Comparison of ENCODE assay signal across 18 cellular contexts in the genomic region with DNA sequence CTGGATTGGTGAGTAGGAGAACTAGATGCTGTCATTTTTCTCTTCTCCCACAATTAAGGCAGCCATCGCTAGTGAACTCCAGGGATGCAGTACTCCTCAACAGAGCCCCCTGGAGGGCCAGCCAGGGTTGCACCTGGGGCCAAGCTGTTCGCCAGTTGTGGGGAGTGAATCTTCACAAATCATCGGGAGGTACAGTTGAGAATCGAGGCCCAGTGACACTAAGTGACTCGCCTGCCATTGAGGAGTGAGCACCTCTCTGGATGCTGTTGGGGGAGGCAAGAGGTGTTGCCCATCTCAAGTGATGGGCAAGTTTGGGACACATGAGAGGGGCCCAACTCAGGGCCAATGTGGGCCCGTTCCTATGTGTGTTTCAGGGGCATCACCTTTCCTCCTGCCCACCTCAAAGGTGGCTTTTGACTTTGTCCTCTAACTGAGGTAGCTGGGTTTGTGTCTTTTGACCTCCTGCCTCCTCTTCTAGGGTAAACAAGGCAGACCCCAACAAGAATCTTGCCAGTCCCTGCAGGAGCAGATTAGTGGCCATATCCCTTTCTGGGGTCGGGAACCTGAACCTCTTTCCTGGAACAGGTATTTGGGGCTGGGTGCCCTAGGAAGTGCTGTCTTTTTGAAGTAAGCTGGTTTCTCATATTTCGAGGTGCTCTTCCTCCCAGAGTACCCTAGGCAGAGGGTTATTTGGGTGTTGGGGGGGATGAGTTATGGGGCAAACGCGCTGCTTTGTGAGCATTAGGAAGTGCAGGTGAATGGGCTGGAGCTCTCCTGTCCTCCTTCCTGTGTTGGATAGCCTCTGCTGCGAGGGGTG.
DNase-seq lines count a peak whose midpoint lies in the region; ATAC-seq and TF ChIP-seq lines count a peak whose summit lies in the region.
"Had no signal": no experiment of that assay in that cellular context is flagged by ENCODE, and none has a peak within 500 bp of the region (broad histone marks: within the 10 kb centered on the region; RNA-seq: fewer than 3 reads in every experiment).

No MANE protein-coding gene starts in this region.

- H2BK15ac ChIP-seq in IMR-90 (ENCODE audit: low read depth, low read length) (no peak overlapping the region), neuronal stem cell (ENCODE audit: low read length) (peak overlapping the region; percentile 72)

- no peak overlapping the region for H2AK9ac ChIP-seq in IMR-90 (replicated peaks; ENCODE audit: low read depth, low read length, poor library complexity)

- no peaks in the 10 kb centered on the region for H3K9me3 ChIP-seq in DND-41 (ENCODE audit: insufficient read depth, low read length, severe bottlenecking)
- H3K9me3 ChIP-seq in IMR-90 (ENCODE audit: control insufficient read depth, insufficient read depth, low read length) = no peaks in the 10 kb centered on the region
- H3K9me3 ChIP-seq in neuronal stem cell (replicated peaks in 1 of 2; ENCODE audit: control insufficient read depth in 2 of 2, insufficient read depth in 1 of 2, low read depth in 1 of 2, low read length in 2 of 2) = no peaks in the 10 kb centered on the region
- H3K9me3 ChIP-seq: breast epithelium had no signal

- TF ChIP-seq POLR2A in IMR-90 (IDR thresholded peaks at IDR 0.05; ENCODE audit: low read depth, low read length) = no peak

- H3K4ac ChIP-seq in IMR-90 (ENCODE audit: low read depth, low read length) = no peak overlapping the region
- H3K4ac ChIP-seq in neuronal stem cell (ENCODE audit: low read length) = no peak overlapping the region

- H3K23ac ChIP-seq in IMR-90 (ENCODE audit: low read depth, low read length) (no peak overlapping the region), neuronal stem cell (ENCODE audit: low read depth, low read length, poor library complexity) (no peak overlapping the region)

- H3K4me3 ChIP-seq in DND-41 (ENCODE audit: low read depth in 1 of 2, low read length in 2 of 2) (no peak overlapping the region), IMR-90 (ENCODE audit: insufficient read depth, low read depth, low read length) (no peak overlapping the region), neuronal stem cell (ENCODE audit: low read length in 2 of 2) (no peak overlapping the region)
- H3K4me3 ChIP-seq: breast epithelium had no signal

- no peaks in the 10 kb centered on the region for H3K79me2 ChIP-seq in DND-41 (ENCODE audit: insufficient read depth, low read length)

- peaks cover 7% of the 10 kb centered on the region; the same call in 1 of the 2 replicates for H3K9me1 ChIP-seq in IMR-90 (ENCODE audit: insufficient read depth, low read length)

- no peaks in the 10 kb centered on the region for H3K27me3 Mint-ChIP-seq in dendritic cell treated with granulocyte-macrophage colony-stimulating factor and Interleukin-4, amounts not matched to agents 40 ng/mL and 50 ng/mL, for 4 days

- no peak overlapping the region for H3K27ac ChIP-seq in DND-41 (ENCODE audit: low read length)
- no peak overlapping the region for H3K27ac ChIP-seq in IMR-90 (ENCODE audit: insufficient read depth, low read length)
- no peak overlapping the region for H3K27ac ChIP-seq in neuronal stem cell (replicated peaks; ENCODE audit: low read length)
- H3K27ac ChIP-seq: breast epithelium, C4-2B, epithelial cell of prostate had no signal

- H3K4me1 ChIP-seq in DND-41 (ENCODE audit: insufficient read depth, low read length) (no peaks in the 10 kb centered on the region), IMR-90 (ENCODE audit: control insufficient read depth, insufficient read depth, low read length) (peaks cover 8% of the 10 kb centered on the region), neuronal stem cell (ENCODE audit: control insufficient read depth in 2 of 2, insufficient read depth in 1 of 2, low read depth in 1 of 2, low read length in 2 of 2) (peaks cover 0 to 9% of the 10 kb centered on the region in 2 donors)
- H3K4me1 ChIP-seq: breast epithelium had no signal

- H3K27ac Mint-ChIP-seq in dendritic cell treated with granulocyte-macrophage colony-stimulating factor and Interleukin-4, amounts not matched to agents 40 ng/mL and 50 ng/mL, for 4 days = peak overlapping the region; percentile 63
- H3K27ac Mint-ChIP-seq: activated CD4-positive, alpha-beta T cell treated with anti-CD3 and anti-CD28 coated beads, Interleukin-2, amount 10 ng/mL, durations not matched to agents 24 days and 14 days; T-cell had no signal

- WGBS in IMR-90 (ENCODE audit: extremely low coverage in 2 of 2, insufficient read length in 1 of 2), 2 experiments = 97% methylated on average over 6 of the region's 11 CpGs; no CpG with 5 or more reads in 1 of the 2 experiments
- WGBS in neuronal stem cell (ENCODE audit: extremely low coverage in 2 of 2, insufficient read length in 2 of 2, insufficient replicate concordance in 1 of 2), 2 donors = no CpG with 5 or more reads among the region's 11 CpGs

- no peak overlapping the region for H2BK120ac ChIP-seq in IMR-90 (ENCODE audit: low read depth, low read length)
- no peak overlapping the region for H2BK120ac ChIP-seq in neuronal stem cell (ENCODE audit: low read depth, low read length)

- CTCF ChIA-PET in IMR-90 (lab: Yijun Ruan, JAX) = no interaction called here

- no peak for ATAC-seq in DND-41 (ENCODE audit: insufficient read depth, low read depth)
- no peak for ATAC-seq in IMR-90 (ENCODE audit: low read depth)
- no peak for ATAC-seq in left colon
- ATAC-seq in Right ventricle myocardium inferior = no peak
- no peak for ATAC-seq in HG03354 (IDR thresholded peaks at IDR 0.05; ENCODE audit: poor library complexity, severe bottlenecking, unreplicated experiment)
- ATAC-seq: T-cell had no signal

- H3K36me3 ChIP-seq in DND-41 (ENCODE audit: insufficient read depth, low read length) (no peaks in the 10 kb centered on the region), IMR-90 (ENCODE audit: control insufficient read depth, insufficient read depth, low read length) (no peaks in the 10 kb centered on the region), neuronal stem cell (replicated peaks in 1 of 2; ENCODE audit: control insufficient read depth in 2 of 2, insufficient read depth in 2 of 2, low read length in 2 of 2) (no peaks in the 10 kb centered on the region)
- H3K36me3 ChIP-seq: breast epithelium had no signal

- H3K79me1 ChIP-seq in IMR-90 (ENCODE audit: low read depth in 1 of 2, low read length in 2 of 2) (peaks cover 0 to 4% of the 10 kb centered on the region in 2 experiments; a peak in 1 of 4 replicates), neuronal stem cell (ENCODE audit: low read depth, low read length) (no peaks in the 10 kb centered on the region)

- H2BK5ac ChIP-seq in IMR-90 (ENCODE audit: low read depth, low read length, poor library complexity, severe bottlenecking) (no peak overlapping the region), neuronal stem cell (ENCODE audit: low read length) (no peak overlapping the region)

- dilution Hi-C loops in IMR-90 (cut with HindIII; ENCODE audit: low sequenced_read_pairs, unreplicated experiment) = no loop called here

- H3K18ac ChIP-seq in IMR-90 (ENCODE audit: low read depth, low read length) (no peak overlapping the region), neuronal stem cell (ENCODE audit: low read length) (peak overlapping the region; percentile 32)

- H3K14ac ChIP-seq in IMR-90 (replicated peaks; ENCODE audit: low read depth, low read length) = no peak overlapping the region; the same call in 1 of the 2 replicates
- no peak overlapping the region for H3K14ac ChIP-seq in neuronal stem cell (ENCODE audit: low read length)

- H3K27me3 ChIP-seq in DND-41 (ENCODE audit: insufficient read depth, low read length, poor library complexity) = no peaks in the 10 kb centered on the region
- H3K27me3 ChIP-seq in IMR-90 (ENCODE audit: control insufficient read depth, insufficient read depth, low read length) = no peaks in the 10 kb centered on the region
- H3K27me3 ChIP-seq in neuronal stem cell (ENCODE audit: control insufficient read depth in 3 of 3, insufficient read depth in 3 of 3, low read depth in 1 of 3, low read length in 3 of 3) = peaks cover 0 to 10% (median 0%) of the 10 kb centered on the region in 3 experiments
- H3K27me3 ChIP-seq: breast epithelium had no signal

- no peaks in the 10 kb centered on the region for H3K9me3 Mint-ChIP-seq in dendritic cell treated with granulocyte-macrophage colony-stimulating factor and Interleukin-4, amounts not matched to agents 40 ng/mL and 50 ng/mL, for 4 days
- H3K9me3 Mint-ChIP-seq: activated CD4-positive, alpha-beta T cell treated with anti-CD3 and anti-CD28 coated beads, Interleukin-2, amount 10 ng/mL, durations not matched to agents 24 days and 14 days; T-cell had no signal

- no peak overlapping the region for H3K4me3 Mint-ChIP-seq in dendritic cell treated with granulocyte-macrophage colony-stimulating factor and Interleukin-4, amounts not matched to agents 40 ng/mL and 50 ng/mL, for 4 days
- H3K4me3 Mint-ChIP-seq: activated CD4-positive, alpha-beta T cell treated with anti-CD3 and anti-CD28 coated beads, Interleukin-2, amount 10 ng/mL, durations not matched to agents 24 days and 14 days; T-cell had no signal

- no peaks in the 10 kb centered on the region for H3K36me3 Mint-ChIP-seq in dendritic cell treated with granulocyte-macrophage colony-stimulating factor and Interleukin-4, amounts not matched to agents 40 ng/mL and 50 ng/mL, for 4 days (ENCODE audit: low read depth)
- H3K36me3 Mint-ChIP-seq: T-cell had no signal

- H3K9ac ChIP-seq in DND-41 (ENCODE audit: low read depth, low read length) (no peak overlapping the region), IMR-90 (ENCODE audit: low read depth, low read length) (no peak overlapping the region), neuronal stem cell (ENCODE audit: low read depth, low read length, poor library complexity) (no peak overlapping the region)

- no TSS peak for BruUV-seq in IMR-90 (replicated peaks; lab: Mats Ljungman, UMichigan)

- in situ Hi-C loops in IMR-90 (cut with MboI; ENCODE audit: low sequenced_read_pairs) = no loop called here

- POLR2A ChIA-PET in IMR-90 (lab: Charles Lee; ENCODE audit: unreplicated experiment) = no interaction called here

- TF ChIP-seq RAD21 in IMR-90 (IDR thresholded peaks at IDR 0.05; ENCODE audit: low read length) = no peak

- no peak for DNase-seq in DND-41
- DNase-seq in IMR-90 = no peak
- DNase-seq in neuronal stem cell (ENCODE audit: low spot score) = no peak
- DNase-seq in NCI-H526 (lab: John Stamatoyannopoulos, UW) = no peak
- no peak for DNase-seq in left colon
- DNase-seq in Right ventricle myocardium inferior (ENCODE audit: missing footprints) = no peak
- DNase-seq: activated CD4-positive, alpha-beta T cell treated with anti-CD3 and anti-CD28 coated beads, Interleukin-2, amount 10 ng/mL, durations not matched to agents 24 days and 14 days; hippocampal formation; midbrain; NCI-H2029; stimulated activated CD4-positive, alpha-beta T cell treated with anti-CD3 and anti-CD28 coated beads, Interleukin-2, amount 100 ng/mL, for 48 hours; stimulated activated naive CD4-positive, alpha-beta T cell; T-cell had no signal

- peaks cover 43% of the 10 kb centered on the region for H3K4me1 Mint-ChIP-seq in dendritic cell treated with granulocyte-macrophage colony-stimulating factor and Interleukin-4, amounts not matched to agents 40 ng/mL and 50 ng/mL, for 4 days (ENCODE audit: low read depth)
- H3K4me1 Mint-ChIP-seq: activated CD4-positive, alpha-beta T cell treated with anti-CD3 and anti-CD28 coated beads, Interleukin-2, amount 10 ng/mL, durations not matched to agents 24 days and 14 days had no signal

- H2BK20ac ChIP-seq in IMR-90 (ENCODE audit: low read depth, low read length) = no peak overlapping the region; the same call in 1 of the 2 replicates

- H4K91ac ChIP-seq in IMR-90 (ENCODE audit: insufficient read depth, low read depth, low read length) (no peak overlapping the region), neuronal stem cell (ENCODE audit: low read depth, low read length, poor library complexity) (no peak overlapping the region)

- no peaks in the 10 kb centered on the region for H4K20me1 ChIP-seq in DND-41 (ENCODE audit: insufficient read depth, low read length)
- no peaks in the 10 kb centered on the region for H4K20me1 ChIP-seq in IMR-90 (ENCODE audit: insufficient read depth, low read length)

- H2BK12ac ChIP-seq in neuronal stem cell (ENCODE audit: low read length) = no peak overlapping the region

- H2AK5ac ChIP-seq in IMR-90 (ENCODE audit: low read depth, low read length) = peak overlapping the region; percentile 18; the same call in 1 of the 2 replicates
- peak overlapping the region; percentile 25 for H2AK5ac ChIP-seq in neuronal stem cell (ENCODE audit: low read depth, low read length)

- intact Hi-C loops in IMR-90 (cut with micrococcal nuclease) = no loop called here
- intact Hi-C loops in dendritic cell treated with granulocyte-macrophage colony-stimulating factor and Interleukin-4, amounts not matched to agents 40 ng/mL and 50 ng/mL, for 4 days (cut with micrococcal nuclease) = no loop called here
- intact Hi-C loops in left colon (cut with DNase I, micrococcal nuclease) = no loop called here
- intact Hi-C loops in Right ventricle myocardium inferior (cut with DNase I) = no loop called here

- no peak overlapping the region for H4K8ac ChIP-seq in IMR-90 (ENCODE audit: low read depth in 2 of 2, low read length in 2 of 2)
- H4K8ac ChIP-seq in neuronal stem cell (ENCODE audit: low read depth, low read length) = no peak overlapping the region

- TF ChIP-seq CTCF in DND-41 (IDR thresholded peaks at IDR 0.05; ENCODE audit: borderline replicate concordance, extremely low read depth, low read length, poor library complexity, severe bottlenecking) = peak; percentile 38
- TF ChIP-seq CTCF in IMR-90 (conservative IDR thresholded peaks at IDR 0.05; ENCODE audit: low read depth, low read length) = no peak

- H3K56ac ChIP-seq in IMR-90 (ENCODE audit: extremely low read depth, insufficient read depth, low read length) = no peak overlapping the region

- H4K5ac ChIP-seq in IMR-90 (ENCODE audit: low read depth, low read length) = no peak overlapping the region

- H3K4me2 ChIP-seq in DND-41 (ENCODE audit: insufficient read depth, low read length) (no peak overlapping the region), IMR-90 (ENCODE audit: low read depth, low read length) (no peak overlapping the region), neuronal stem cell (ENCODE audit: insufficient read depth, low read length, poor library complexity, severe bottlenecking) (no peak overlapping the region)

- H2AFZ ChIP-seq in DND-41 (ENCODE audit: low read depth, low read length) (no peak overlapping the region), IMR-90 (replicated peaks; ENCODE audit: low read length, poor library complexity) (no peak overlapping the region), neuronal stem cell (ENCODE audit: low read length) (no peak overlapping the region)
